ENCODE assay signal across 9 cellular contexts in the genomic region with DNA sequence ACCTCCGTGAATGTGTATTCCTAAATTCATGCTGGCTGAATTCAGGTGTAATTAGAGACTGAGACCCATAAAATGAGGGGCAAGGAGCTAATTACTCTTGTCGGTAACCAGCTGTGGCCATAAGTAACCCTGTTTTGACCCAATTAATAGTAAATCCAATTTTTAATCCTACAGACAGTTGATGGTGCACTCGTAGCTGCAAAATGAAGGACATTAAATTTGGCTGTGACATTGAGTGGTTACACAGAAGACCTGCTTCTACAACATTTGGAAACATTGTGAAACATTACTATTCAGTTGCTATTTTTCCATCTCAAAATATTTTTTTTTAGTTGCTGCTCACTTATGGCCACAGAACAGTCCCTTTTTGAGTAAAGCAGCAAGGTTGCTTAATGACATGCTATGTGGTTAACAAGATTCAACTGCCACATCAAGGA. TPM values are rescaled to one million over a fixed set of nuclear protein-coding genes. Genes with fewer than 3 reads are reported as not detected.
DNase-seq lines count a peak whose midpoint lies in the region; ATAC-seq and TF ChIP-seq lines count a peak whose summit lies in the region.
"Had no signal": no experiment of that assay in that cellular context is flagged by ENCODE, and none has a peak within 500 bp of the region (broad histone marks: within the 10 kb centered on the region; RNA-seq: fewer than 3 reads in every experiment).

No MANE protein-coding gene starts in this region.

- H3K4me1 Mint-ChIP-seq in activated CD8-positive, alpha-beta T cell treated with anti-CD3 and anti-CD28 coated beads, Interleukin-2, amount 10 ng/mL, durations not matched to agents 7 days and 5 days (ENCODE audit: low read depth): peaks cover 78% of the 10 kb centered on the region

- H3K18ac ChIP-seq in mesenchymal stem cell (ENCODE audit: low read depth in 1 of 2, low read length in 2 of 2): peak overlapping the region in 1 of 2 experiments; percentile 40

- POLR2A ChIA-PET in HEK293 (lab: Yijun Ruan, JAX): no interaction called here
- POLR2A ChIA-PET in activated CD8-positive, alpha-beta T cell treated with anti-CD3 and anti-CD28 coated beads, Interleukin-2, amount 10 ng/mL, durations not matched to agents 7 days and 5 days (lab: Charles Lee): interaction anchor here (2.0 kb wide), 1 partner anchor 32 kb away, joined by 10 read pairs; the partner anchor contains the start of gene MBNL1

- H3K27me3 ChIP-seq in ACC112 (ENCODE audit: insufficient read depth, low read length) (no peaks in the 10 kb centered on the region), mesenchymal stem cell (ENCODE audit: control insufficient read depth in 1 of 2, insufficient read depth in 1 of 2, low read length in 2 of 2) (no peaks in the 10 kb centered on the region)

- H3K36me3 Mint-ChIP-seq in activated CD8-positive, alpha-beta T cell treated with anti-CD3 and anti-CD28 coated beads, Interleukin-2, amount 10 ng/mL, durations not matched to agents 7 days and 5 days (ENCODE audit: low read depth): peaks cover 58% of the 10 kb centered on the region

- no peak overlapping the region for H3K14ac ChIP-seq in mesenchymal stem cell (ENCODE audit: low read length in 2 of 2)

- H3K9me3 ChIP-seq in HEK293 (ENCODE audit: control insufficient read depth, insufficient read depth, low read depth, low read length) (no peaks in the 10 kb centered on the region), mesenchymal stem cell (ENCODE audit: control insufficient read depth, low read length) (no peaks in the 10 kb centered on the region)

- H2BK120ac ChIP-seq in mesenchymal stem cell (ENCODE audit: low read depth, low read length): no peak overlapping the region

- H2AFZ ChIP-seq in ACC112 (ENCODE audit: low read length, unreplicated experiment): no peak overlapping the region
- H2AFZ ChIP-seq in mesenchymal stem cell (ENCODE audit: low read depth, low read length): no peak overlapping the region

- H3K27ac ChIP-seq in ACC112 (ENCODE audit: low read depth, low read length) (peak overlapping the region; percentile 77), HEK293 (ENCODE audit: extremely low read depth, low read depth, low read length) (no peak overlapping the region), mesenchymal stem cell (ENCODE audit: low read length, poor library complexity, severe bottlenecking) (peak overlapping the region; percentile 20)

- H4K8ac ChIP-seq in mesenchymal stem cell (ENCODE audit: low read length): no peak overlapping the region

- H2AK5ac ChIP-seq in mesenchymal stem cell (ENCODE audit: low read length, severe bottlenecking): no peak overlapping the region

- WGBS in mesenchymal stem cell: 100% methylated on average over 2 of the region's 3 CpGs

- peak overlapping the region; percentile 88 for H3K9ac ChIP-seq in mesenchymal stem cell (ENCODE audit: low read length)

- peaks cover 3% of the 10 kb centered on the region for H3K79me1 ChIP-seq in mesenchymal stem cell (replicated peaks; ENCODE audit: low read length, poor library complexity, severe bottlenecking)

- peaks cover 83% of the 10 kb centered on the region for H3K79me2 ChIP-seq in ACC112 (ENCODE audit: control insufficient read depth, insufficient read depth, low read length, unreplicated experiment)

- H3K4me3 ChIP-seq in ACC112 (ENCODE audit: low read depth, low read length): peak overlapping the region; percentile 72
- H3K4me3 ChIP-seq in HEK293 (ENCODE audit: low read depth, low read length): peak overlapping the region; percentile 24
- H3K4me3 ChIP-seq in mesenchymal stem cell (ENCODE audit: insufficient read depth in 1 of 2, low read depth in 1 of 2, low read length in 2 of 2): peak overlapping the region in 1 of 2 experiments; percentile 71

- peak overlapping the region; percentile 60 for H3K27ac Mint-ChIP-seq in activated CD8-positive, alpha-beta T cell treated with anti-CD3 and anti-CD28 coated beads, Interleukin-2, amount 10 ng/mL, durations not matched to agents 7 days and 5 days

- no peak for DNase-seq in activated CD8-positive, alpha-beta T cell treated with anti-CD3 and anti-CD28 coated beads, Interleukin-2, amount 10 ng/mL, durations not matched to agents 7 days and 5 days
- no peak for DNase-seq in mesenchymal stem cell
- DNase-seq in OCI-M2 (lab: John Stamatoyannopoulos, UW; ENCODE audit: unreplicated experiment): no peak
- DNase-seq in ecto neural progenitor cell (ENCODE audit: low spot score): no peak
- DNase-seq: activated CD4-positive, alpha-beta T cell treated with anti-CD3 and anti-CD28 coated beads for 1 hour had no signal

- no peak overlapping the region for H2BK5ac ChIP-seq in mesenchymal stem cell (ENCODE audit: low read depth, low read length, poor library complexity, severe bottlenecking)

- H3K36me3 ChIP-seq in ACC112 (ENCODE audit: insufficient read depth, low read length): peaks cover 11% of the 10 kb centered on the region; the same call in 1 of the 2 replicates
- no peaks in the 10 kb centered on the region for H3K36me3 ChIP-seq in HEK293 (ENCODE audit: control insufficient read depth in 2 of 2, insufficient read depth in 1 of 2, low read length in 2 of 2)
- H3K36me3 ChIP-seq in mesenchymal stem cell (ENCODE audit: control insufficient read depth in 1 of 2, insufficient read depth in 2 of 2, low read depth in 1 of 2, low read length in 2 of 2): peaks cover 3 to 22% of the 10 kb centered on the region in 2 experiments

- no peak overlapping the region for H3K4ac ChIP-seq in mesenchymal stem cell (ENCODE audit: low read depth in 1 of 2, low read length in 2 of 2)

- peak; percentile 22 for ATAC-seq in activated CD8-positive, alpha-beta T cell treated with anti-CD3 and anti-CD28 coated beads, Interleukin-2, amount 10 ng/mL, durations not matched to agents 7 days and 5 days
- ATAC-seq in HG03354 (IDR thresholded peaks at IDR 0.05; ENCODE audit: poor library complexity, severe bottlenecking, unreplicated experiment) (no peak), HG02973 (IDR thresholded peaks at IDR 0.05; ENCODE audit: unreplicated experiment) (no peak)

- H4K91ac ChIP-seq in mesenchymal stem cell (ENCODE audit: low read length): no peak overlapping the region

- no peaks in the 10 kb centered on the region for H3K9me3 Mint-ChIP-seq in activated CD8-positive, alpha-beta T cell treated with anti-CD3 and anti-CD28 coated beads, Interleukin-2, amount 10 ng/mL, durations not matched to agents 7 days and 5 days (ENCODE audit: insufficient read depth)

- peak overlapping the region; percentile 44 for H3K4me3 Mint-ChIP-seq in activated CD8-positive, alpha-beta T cell treated with anti-CD3 and anti-CD28 coated beads, Interleukin-2, amount 10 ng/mL, durations not matched to agents 7 days and 5 days

- no peak overlapping the region for H3K4me2 ChIP-seq in mesenchymal stem cell (ENCODE audit: low read length, poor library complexity, severe bottlenecking)

- CTCF ChIA-PET in HEK293 (lab: Yijun Ruan, JAX): interaction anchor here (0.6 to 0.8 kb wide), 2 partner anchors 149 to 220 kb away, joined by 4 read pairs; no protein-coding TSS in a partner anchor
- CTCF ChIA-PET in activated CD8-positive, alpha-beta T cell treated with anti-CD3 and anti-CD28 coated beads, Interleukin-2, amount 10 ng/mL, durations not matched to agents 7 days and 5 days (lab: Charles Lee): interaction anchor here (0.7 kb wide), 1 partner anchor 229 kb away, joined by 3 read pairs; no protein-coding TSS in a partner anchor

- H2BK15ac ChIP-seq in mesenchymal stem cell (ENCODE audit: low read depth, poor library complexity, severe bottlenecking): no peak overlapping the region

- peaks cover 58% of the 10 kb centered on the region for H3K4me1 ChIP-seq in ACC112 (ENCODE audit: control insufficient read depth, insufficient read depth, low read length, unreplicated experiment)
- peaks cover 8% of the 10 kb centered on the region; the same call in 1 of the 2 replicates for H3K4me1 ChIP-seq in HEK293 (ENCODE audit: control insufficient read depth, insufficient read depth, low read length)
- peaks cover 7% of the 10 kb centered on the region for H3K4me1 ChIP-seq in mesenchymal stem cell (ENCODE audit: control insufficient read depth, insufficient read depth, low read depth, low read length)

- H2BK12ac ChIP-seq in mesenchymal stem cell (ENCODE audit: low read length in 2 of 2): no peak overlapping the region

- no peak for TF ChIP-seq CTCF in HEK293 (tag by site-specific recombination; IDR thresholded peaks at IDR 0.05)

- no peaks in the 10 kb centered on the region for H3K27me3 Mint-ChIP-seq in activated CD8-positive, alpha-beta T cell treated with anti-CD3 and anti-CD28 coated beads, Interleukin-2, amount 10 ng/mL, durations not matched to agents 7 days and 5 days (ENCODE audit: low read depth)

- no peak overlapping the region for H3K23ac ChIP-seq in mesenchymal stem cell (ENCODE audit: low read length in 2 of 2)

TF ChIP-seq in HEK293, 187 proteins besides CTCF, POLR2A, EP300 and RAD21:
- TF ChIP-seq ZBTB20 (tag by site-specific recombination; IDR thresholded peaks at IDR 0.05): peak; percentile 57; the same call in 1 of the 2 replicates
- TF ChIP-seq ZNF514 (tag by site-specific recombination; IDR thresholded peaks at IDR 0.05): no peak

RNA-seq across cellular contexts. Expression of gene MBNL1, which starts 33.0 kb away (rescaled TPM):
- 100 to 1,000 TPM; 469 to 504 TPM for total RNA-seq in activated CD8-positive, alpha-beta T cell treated with anti-CD3 and anti-CD28 coated beads, Interleukin-2, amount 10 ng/mL, durations not matched to agents 7 days and 5 days
- polyA plus RNA-seq in mesenchymal stem cell (2013, experiment 1 of 2): 85.7 TPM
- polyA plus RNA-seq in mesenchymal stem cell (2013, experiment 2 of 2): 85.2 TPM
